Comparison of ENCODE assay signal across 8 cellular contexts in genomic region chr10:86711957-86712708, GRCh38. TPM values are rescaled to one million over a fixed set of nuclear protein-coding genes. Genes with fewer than 3 reads are reported as not detected.
A peak's percentile ranks its signal among the peaks of the same experiment; 100 is the strongest.
DNase-seq lines count a peak whose midpoint lies in the region; ATAC-seq and TF ChIP-seq lines count a peak whose summit lies in the region.

No MANE protein-coding gene starts in this region.

- DNase-seq in 8988T: peak; percentile 85
- peak; percentile 41 for DNase-seq in GDM1 (lab: John Stamatoyannopoulos, UW)
- DNase-seq in HAP-1 (ENCODE audit: low spot score in 2 of 2): peak; percentile 20 to 58
- DNase-seq in activated T-helper 1 cell treated with Interleukin-2 at 50 U/mL for 16 hours (ENCODE audit: low read depth): peak; percentile 13
- no peak for DNase-seq in heart right ventricle
- DNase-seq in progenitor cell of endocrine pancreas (ENCODE audit: low spot score, unreplicated experiment): no peak
- no peak for DNase-seq in NCI-H69 (lab: John Stamatoyannopoulos, UW)

- H3K4me1 ChIP-seq in HAP-1: peaks cover 11% of the 10 kb centered on the region
- H3K4me1 ChIP-seq in Loucy (ENCODE audit: insufficient read depth, low read length, poor library complexity, severe bottlenecking): peaks cover 10% of the 10 kb centered on the region
- H3K4me1 ChIP-seq in heart right ventricle: peaks cover 9 to 73% (median 31%) of the 10 kb centered on the region in 9 donors

- H3K27me3 ChIP-seq in HAP-1 (ENCODE audit: low read depth) (no peaks in the 10 kb centered on the region), Loucy (ENCODE audit: insufficient read depth, low read length, poor library complexity, severe bottlenecking) (peaks cover 18% of the 10 kb centered on the region), heart right ventricle (peaks cover 0 to 40% (median 13%) of the 10 kb centered on the region in 7 donors)

- H3K36me3 Mint-ChIP-seq in progenitor cell of endocrine pancreas (ENCODE audit: insufficient read depth): no peaks in the 10 kb centered on the region

- peak overlapping the region; percentile 46 for H3K4me3 ChIP-seq in HAP-1
- H3K4me3 ChIP-seq in Loucy (ENCODE audit: low read length, poor library complexity, severe bottlenecking): peak overlapping the region; percentile 77
- H3K4me3 ChIP-seq in heart right ventricle: peak overlapping the region; percentile 18 to 84 (median 65)

- no peak; the same call in 1 of the 2 replicates for TF ChIP-seq CTCF in Loucy (conservative IDR thresholded peaks at IDR 0.05; ENCODE audit: low read length)
- no peak for TF ChIP-seq CTCF in heart right ventricle (IDR thresholded peaks at IDR 0.05)
- TF ChIP-seq CTCF in progenitor cell of endocrine pancreas (IDR thresholded peaks at IDR 0.05; ENCODE audit: unreplicated experiment): no peak

- H3K9me3 ChIP-seq in HAP-1 (no peaks in the 10 kb centered on the region), Loucy (ENCODE audit: insufficient read depth, low read depth, low read length) (no peaks in the 10 kb centered on the region), heart right ventricle (no peaks in the 10 kb centered on the region)

- no peaks in the 10 kb centered on the region for H3F3A ChIP-seq in Loucy (ENCODE audit: low read depth)

- ATAC-seq in heart right ventricle: peak in 1 of 8 donors; percentile 0

- intact Hi-C loops in heart right ventricle (cut with DNase I): loop anchor here in 8 of 10 donors (5.0 to 10.0 kb wide), 4 partner anchors 45 to 190 kb away; partner anchors contain the start of gene BMPR1A (in 2 of the 8)

- H3K9ac ChIP-seq in Loucy (ENCODE audit: low read depth, low read length, poor library complexity, severe bottlenecking): peak overlapping the region; percentile 76

- no peaks in the 10 kb centered on the region for H4K20me1 ChIP-seq in Loucy (ENCODE audit: insufficient read depth, low read length, poor library complexity, severe bottlenecking)

- peaks cover 12% of the 10 kb centered on the region for H3K4me1 Mint-ChIP-seq in progenitor cell of endocrine pancreas (ENCODE audit: low read depth)

- H3K36me3 ChIP-seq in HAP-1 (replicated peaks): no peaks in the 10 kb centered on the region
- H3K36me3 ChIP-seq in Loucy (ENCODE audit: insufficient read depth, low read length): no peaks in the 10 kb centered on the region
- H3K36me3 ChIP-seq in heart right ventricle: peaks cover 0 to 41% (median 0%) of the 10 kb centered on the region in 9 donors

- in situ Hi-C loops in HAP-1 (cut with MboI; ENCODE audit: low sequenced_read_pairs): no loop called here

- H3K9me2 ChIP-seq in Loucy (replicated peaks; ENCODE audit: low read depth, low read length): no peaks in the 10 kb centered on the region

- H2AFZ ChIP-seq in Loucy (ENCODE audit: low read length): peak overlapping the region; percentile 97

- H3K27ac Mint-ChIP-seq in progenitor cell of endocrine pancreas: peak overlapping the region; percentile 91

- no peaks in the 10 kb centered on the region for H3K9me3 Mint-ChIP-seq in progenitor cell of endocrine pancreas (ENCODE audit: low read depth)

- peaks cover 4% of the 10 kb centered on the region for H3K27me3 Mint-ChIP-seq in progenitor cell of endocrine pancreas

- no peaks in the 10 kb centered on the region for H3K79me2 ChIP-seq in Loucy (ENCODE audit: insufficient read depth, low read length)

- H3K4me3 Mint-ChIP-seq in progenitor cell of endocrine pancreas (ENCODE audit: low read depth): peak overlapping the region; percentile 74

- peak overlapping the region; percentile 79 to 97 (median 93) for H3K27ac ChIP-seq in heart right ventricle

- 18 to 22% methylated on average over 32 of the region's 32 CpGs for WGBS in heart right ventricle, 2 donors

- peak overlapping the region; percentile 80 for H3K4me2 ChIP-seq in Loucy (ENCODE audit: low read depth, low read length, poor library complexity, severe bottlenecking)

RNA-seq across cellular contexts. Expression of gene LDB3, which starts 43.8 kb away (rescaled TPM):
- total RNA-seq in heart right ventricle (1,000 to 10,000 TPM; 1,248 to 1,738 (median 1,513) TPM), progenitor cell of endocrine pancreas (0.26 and 0.31 TPM in 2 replicates)
- polyA plus RNA-seq in heart right ventricle: 1,000 to 10,000 TPM in 1 of 2 donors, 100 to 1,000 TPM in 1; 162 to 1,622 TPM

RNA-seq across cellular contexts. Expression of gene BMPR1A, which starts 44.3 kb away (rescaled TPM):
- total RNA-seq in heart right ventricle: 10 to 100 TPM; 34.4 to 69.0 (median 47.7) TPM
- polyA plus RNA-seq in heart right ventricle: 10 to 100 TPM in 1 of 2 donors, 1 to 10 TPM in 1; 6.7 to 10.3 TPM
- total RNA-seq in progenitor cell of endocrine pancreas: 80.7 and 89.7 TPM in 2 replicates

RNA-seq across cellular contexts. Expression of gene OPN4, which starts 57.8 kb away (rescaled TPM):
- under 1 TPM in 5 of 10 donors, not detected in 5; 0.11 to 0.27 (median 0.26) TPM for total RNA-seq in heart right ventricle
- polyA plus RNA-seq in heart right ventricle: under 1 TPM; 0.10 to 0.29 TPM
- total RNA-seq in progenitor cell of endocrine pancreas: not detected in 2 replicates

Comparison
In these comparisons a context has a peak if more than half of its experiments do, and no peak if none do; other contexts are left out.
1. DNase-seq: peak in 8988T (single experiment), GDM1 (single experiment), HAP-1 (2 of 2) and activated T-helper 1 cell treated with Interleukin-2 at 50 U/mL for 16 hours (single experiment); none in heart right ventricle (0 of 2), progenitor cell of endocrine pancreas (single experiment) and NCI-H69 (single experiment).
2. RNA of gene LDB3, which starts 43.8 kb away (total RNA-seq): 1,248 to 1,738 TPM in heart right ventricle; 0.26 to 0.31 TPM in progenitor cell of endocrine pancreas; every median in the first group is over 100 times any median in the second.
3. Peak in every context shown above with its lines, with median percentiles within 50 percentile points of each other: H3K4me3 ChIP-seq.